Comparison of ENCODE assay signal across 29 cellular contexts in genomic region chr3:7393944-7394605, GRCh38.
"Had no signal": no experiment of that assay in that cellular context is flagged by ENCODE, and none has a peak within 500 bp of the region (broad histone marks: within the 10 kb centered on the region; RNA-seq: fewer than 3 reads in every experiment).

No MANE protein-coding gene starts in this region.

- H3K36me3 Mint-ChIP-seq: activated CD8-positive, alpha-beta memory T cell treated with anti-CD3 and anti-CD28 coated beads, Interleukin-2, amount 10 ng/mL, durations not matched to agents 7 days and 5 days; brain had no signal

- FAIRE-seq: astrocyte had no signal

- H3K27ac ChIP-seq: SK-N-MC had no signal

- H3K4me1 Mint-ChIP-seq: activated CD8-positive, alpha-beta memory T cell treated with anti-CD3 and anti-CD28 coated beads, Interleukin-2, amount 10 ng/mL, durations not matched to agents 7 days and 5 days; brain; central memory CD8-positive, alpha-beta T cell had no signal

- ATAC-seq: activated CD8-positive, alpha-beta memory T cell treated with anti-CD3 and anti-CD28 coated beads, Interleukin-2, amount 10 ng/mL, durations not matched to agents 7 days and 5 days; Panc1; Right ventricle myocardium inferior had no signal

- DNase-seq: activated CD4-positive, alpha-beta T cell treated with anti-CD3 and anti-CD28 coated beads for 48 hours; activated CD4-positive, alpha-beta T cell treated with anti-CD3 and anti-CD28 coated beads, Interleukin-2, amount 50 U/mL, for 48 hours; activated CD4-positive, CD25-positive, alpha-beta regulatory T cell treated with anti-CD3 and anti-CD28 coated beads, Interleukin-2, amount 50 U/mL, for 72 hours; activated CD8-positive, alpha-beta memory T cell treated with anti-CD3 and anti-CD28 coated beads, Interleukin-2, amount 10 ng/mL, durations not matched to agents 7 days and 5 days; activated effector memory CD4-positive, alpha-beta T cell treated with Interleukin-2 at 50 U/mL for 16 hours; activated naive CD4-positive, alpha-beta T cell treated with anti-CD3 and anti-CD28 coated beads for 36 hours; activated T-cell treated with anti-CD3 and anti-CD28 coated beads, Interleukin-2, amount 50 U/mL, for 24 hours; amygdala; cortex of kidney; NCI-H1092; NCI-H1417; NCI-H1930; NCI-H2171; NCI-H2227 treated with DMSO at 0.1 percent for 48 hours; NCI-H446 treated with DMSO at 0.1 percent for 48 hours; NCI-H524 treated with DMSO at 0.1 percent for 48 hours; NCI-H774; NK-92 treated with Interleukin-12 subunit alpha and Interleukin-12 subunit beta, amount 100 ng/mL, for 24 hours; OCI-M1; RPMI8226 had no signal

- H3K27ac Mint-ChIP-seq: activated CD8-positive, alpha-beta memory T cell treated with anti-CD3 and anti-CD28 coated beads, Interleukin-2, amount 10 ng/mL, durations not matched to agents 7 days and 5 days; activated naive CD4-positive, alpha-beta T cell treated with anti-CD3 and anti-CD28 coated beads for 36 hours; activated naive CD8-positive, alpha-beta T cell; activated T-cell treated with anti-CD3 and anti-CD28 coated beads, Interleukin-2, amount 50 U/mL, for 24 hours; activated T-helper 1 cell treated with anti-CD3 and anti-CD28 coated beads, Interleukin-12 subunit alpha, Interleukin-12 subunit beta, Interleukin-2, Interleukin-4 antibody, amounts not matched to agents 30 ng/mL and 10 ng/mL and 1 ng/mL, durations not matched to agents 14 hours and 24 hours and 36 hours; brain; T-helper 2 cell treated with Interferon-gamma antibody and Interleukin-4, amounts not matched to agents 5 μg/mL and 100 μg/mL, for 36 hours had no signal

- H3K4me3 ChIP-seq: SK-N-MC had no signal

- H3K27me3 Mint-ChIP-seq: activated CD8-positive, alpha-beta memory T cell treated with anti-CD3 and anti-CD28 coated beads, Interleukin-2, amount 10 ng/mL, durations not matched to agents 7 days and 5 days; activated T-cell treated with anti-CD3 and anti-CD28 coated beads, Interleukin-2, amount 50 U/mL, for 24 hours; central memory CD8-positive, alpha-beta T cell had no signal

- H3K4me3 Mint-ChIP-seq: activated CD8-positive, alpha-beta memory T cell treated with anti-CD3 and anti-CD28 coated beads, Interleukin-2, amount 10 ng/mL, durations not matched to agents 7 days and 5 days; activated naive CD4-positive, alpha-beta T cell treated with anti-CD3 and anti-CD28 coated beads for 36 hours; activated naive CD8-positive, alpha-beta T cell; activated T-cell treated with anti-CD3 and anti-CD28 coated beads, Interleukin-2, amount 50 U/mL, for 24 hours; activated T-helper 1 cell treated with anti-CD3 and anti-CD28 coated beads, Interleukin-12 subunit alpha, Interleukin-12 subunit beta, Interleukin-2, Interleukin-4 antibody, amounts not matched to agents 30 ng/mL and 10 ng/mL and 1 ng/mL, durations not matched to agents 14 hours and 24 hours and 36 hours; brain; central memory CD8-positive, alpha-beta T cell; T-helper 2 cell treated with Interferon-gamma antibody and Interleukin-4, amounts not matched to agents 5 μg/mL and 100 μg/mL, for 36 hours had no signal
